ENCODE assay signal across 24 cellular contexts in the genomic region with DNA sequence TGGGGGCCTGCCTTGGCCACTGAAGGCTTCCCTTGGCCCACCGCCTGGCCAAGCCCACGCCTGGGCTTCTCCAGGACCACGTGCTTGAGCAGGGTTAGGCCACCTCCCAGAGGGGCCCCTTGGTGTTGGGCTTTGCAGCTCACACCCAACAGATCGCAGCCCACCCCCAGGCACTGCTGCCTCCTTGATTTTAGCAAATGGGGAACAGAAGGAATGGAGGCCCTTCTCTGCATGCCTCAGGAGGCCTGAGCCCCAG. TPM values are rescaled to one million over a fixed set of nuclear protein-coding genes. Genes with fewer than 3 reads are reported as not detected.
A peak's percentile ranks its signal among the peaks of the same experiment; 100 is the strongest.
DNase-seq lines count a peak whose midpoint lies in the region; ATAC-seq lines count a peak whose summit lies in the region.
"Had no signal": no experiment of that assay in that cellular context is flagged by ENCODE, and none has a peak within 500 bp of the region (broad histone marks: within the 10 kb centered on the region; RNA-seq: fewer than 3 reads in every experiment).

No MANE protein-coding gene starts in this region.

- no peak overlapping the region for H3K4me3 Mint-ChIP-seq in stimulated activated naive CD8-positive, alpha-beta T cell treated with anti-CD3 and anti-CD28 coated beads, Interleukin-15, amount 100 ng/mL, for 72 hours
- H3K4me3 Mint-ChIP-seq in activated naive CD8-positive, alpha-beta T cell treated with anti-CD3 and anti-CD28 coated beads, Interleukin-2, amount 50 U/mL, for 24 hours, result no peak overlapping the region

- no peaks in the 10 kb centered on the region for H3K79me2 ChIP-seq in mesendoderm (ENCODE audit: control insufficient read depth, insufficient read depth, low read length)

- no peak overlapping the region for H3K18ac ChIP-seq in mesendoderm (ENCODE audit: low read length)

- H2BK5ac ChIP-seq in mesendoderm (ENCODE audit: low read length), result no peak overlapping the region

- peak; percentile 7 for ATAC-seq in stimulated activated naive CD8-positive, alpha-beta T cell treated with anti-CD3 and anti-CD28 coated beads, Interleukin-15, amount 100 ng/mL, for 72 hours
- ATAC-seq in stimulated activated naive CD8-positive, alpha-beta T cell treated with anti-CD3 and anti-CD28 coated beads, Interleukin-15, Interleukin-2, amounts not matched to agents 100 U/mL and 50 U/mL, for 24 hours, result no peak
- ATAC-seq in activated naive CD8-positive, alpha-beta T cell treated with anti-CD3 and anti-CD28 coated beads, Interleukin-2, amount 50 U/mL, for 24 hours, result peak; percentile 20
- ATAC-seq in GM18861 (IDR thresholded peaks at IDR 0.05; ENCODE audit: unreplicated experiment), result no peak
- ATAC-seq: HCT116 had no signal

- H3K36me3 ChIP-seq in mesendoderm (ENCODE audit: control insufficient read depth, insufficient read depth, low read length), result no peaks in the 10 kb centered on the region

- no peaks in the 10 kb centered on the region for H3K9me3 Mint-ChIP-seq in stimulated activated naive CD8-positive, alpha-beta T cell treated with anti-CD3 and anti-CD28 coated beads, Interleukin-15, amount 100 ng/mL, for 72 hours
- no peaks in the 10 kb centered on the region for H3K9me3 Mint-ChIP-seq in activated naive CD8-positive, alpha-beta T cell treated with anti-CD3 and anti-CD28 coated beads, Interleukin-2, amount 50 U/mL, for 24 hours

- H3K27ac Mint-ChIP-seq in stimulated activated naive CD8-positive, alpha-beta T cell treated with anti-CD3 and anti-CD28 coated beads, Interleukin-15, amount 100 ng/mL, for 72 hours, result no peak overlapping the region
- H3K27ac Mint-ChIP-seq in activated naive CD8-positive, alpha-beta T cell treated with anti-CD3 and anti-CD28 coated beads, Interleukin-2, amount 50 U/mL, for 24 hours, result no peak overlapping the region

- H2BK15ac ChIP-seq in mesendoderm (replicated peaks; ENCODE audit: low read depth), result no peak overlapping the region

- H3K9ac ChIP-seq in mesendoderm (ENCODE audit: low read length), result peak overlapping the region; percentile 31

- H3K56ac ChIP-seq in mesendoderm (ENCODE audit: low read length), result peak overlapping the region; percentile 45

- no peaks in the 10 kb centered on the region for H3K27me3 ChIP-seq in mesendoderm (ENCODE audit: insufficient read depth, low read length, poor library complexity)
- H3K27me3 ChIP-seq: heart left ventricle, pancreas, vagina had no signal

- peaks cover 28% of the 10 kb centered on the region for H3K36me3 Mint-ChIP-seq in activated naive CD8-positive, alpha-beta T cell treated with anti-CD3 and anti-CD28 coated beads, Interleukin-2, amount 50 U/mL, for 24 hours (ENCODE audit: low read depth)

- H2BK120ac ChIP-seq in mesendoderm (ENCODE audit: low read depth, low read length), result no peak overlapping the region

- H3K4me1 Mint-ChIP-seq in stimulated activated naive CD8-positive, alpha-beta T cell treated with anti-CD3 and anti-CD28 coated beads, Interleukin-15, amount 100 ng/mL, for 72 hours, result peaks cover 23% of the 10 kb centered on the region
- peaks cover 2% of the 10 kb centered on the region for H3K4me1 Mint-ChIP-seq in activated naive CD8-positive, alpha-beta T cell treated with anti-CD3 and anti-CD28 coated beads, Interleukin-2, amount 50 U/mL, for 24 hours

- no peak overlapping the region for H3K4me2 ChIP-seq in mesendoderm (ENCODE audit: low read length)

- no peak overlapping the region for H3K4me3 ChIP-seq in mesendoderm (ENCODE audit: low read length)
- H3K4me3 ChIP-seq: heart left ventricle, pancreas, vagina had no signal

- no peak overlapping the region for H4K8ac ChIP-seq in mesendoderm (ENCODE audit: low read depth, low read length)

- no peak overlapping the region for H4K5ac ChIP-seq in mesendoderm (ENCODE audit: low read length)

- no peak overlapping the region for H3K23ac ChIP-seq in mesendoderm (ENCODE audit: low read length)

- H3K79me1 ChIP-seq in mesendoderm (ENCODE audit: low read length), result no peaks in the 10 kb centered on the region

- H2AK5ac ChIP-seq in mesendoderm (ENCODE audit: low read length), result no peak overlapping the region

- H3K27ac ChIP-seq in mesendoderm (ENCODE audit: low read depth, low read length), result peak overlapping the region; percentile 30
- H3K27ac ChIP-seq: C4-2B, heart left ventricle, HL-60, pancreas, vagina had no signal

- H3K4me1 ChIP-seq in mesendoderm (ENCODE audit: control insufficient read depth, low read depth, low read length), result peaks cover 2% of the 10 kb centered on the region
- H3K4me1 ChIP-seq: pancreas, vagina had no signal

- WGBS in mesendoderm (ENCODE audit: extremely low coverage, insufficient coverage, low lambda C conversion rate), result no CpG with 5 or more reads among the region's 4 CpGs

- DNase-seq in stimulated activated naive CD8-positive, alpha-beta T cell treated with anti-CD3 and anti-CD28 coated beads, Interleukin-15, amount 100 ng/mL, for 72 hours, result no peak
- no peak for DNase-seq in stimulated activated naive CD8-positive, alpha-beta T cell treated with anti-CD3 and anti-CD28 coated beads, Interleukin-15, Interleukin-2, amounts not matched to agents 100 U/mL and 50 U/mL, for 24 hours
- DNase-seq in activated naive CD8-positive, alpha-beta T cell treated with anti-CD3 and anti-CD28 coated beads, Interleukin-2, amount 50 U/mL, for 24 hours, result no peak
- DNase-seq in mesendoderm, result no peak
- no peak for DNase-seq in ecto neural progenitor cell (ENCODE audit: low spot score)
- DNase-seq in putamen (ENCODE audit: low spot score), result no peak
- DNase-seq in NCI-H1417 (lab: John Stamatoyannopoulos, UW), result no peak
- DNase-seq: ACHN; activated CD4-positive, alpha-beta T cell treated with anti-CD3 and anti-CD28 coated beads for 48 hours; activated naive CD4-positive, alpha-beta T cell; GDM1; KBM-7; NCI-H2029 treated with DMSO at 0.1 percent for 48 hours; NCI-H446; NK-92 treated with Interleukin-12 subunit alpha and Interleukin-12 subunit beta, amount 100 ng/mL, for 24 hours; stimulated activated CD4-positive, alpha-beta T cell treated with anti-CD3 and anti-CD28 coated beads, Interleukin-2, amount 100 ng/mL, for 48 hours; SW 1271 had no signal

- H3K27me3 Mint-ChIP-seq in stimulated activated naive CD8-positive, alpha-beta T cell treated with anti-CD3 and anti-CD28 coated beads, Interleukin-15, amount 100 ng/mL, for 72 hours, result no peaks in the 10 kb centered on the region
- no peaks in the 10 kb centered on the region for H3K27me3 Mint-ChIP-seq in activated naive CD8-positive, alpha-beta T cell treated with anti-CD3 and anti-CD28 coated beads, Interleukin-2, amount 50 U/mL, for 24 hours

- H3K4ac ChIP-seq in mesendoderm (ENCODE audit: low read depth, low read length), result no peak overlapping the region

RNA-seq across cellular contexts. Expression of gene RAB35, which starts 23.3 kb away (rescaled TPM):
- 40.3 TPM for polyA plus RNA-seq in mesendoderm (2013, experiment 1 of 2)
- 43.3 TPM for polyA plus RNA-seq in mesendoderm (2013, experiment 2 of 2)

Comparison
In these comparisons a context has a peak if more than half of its experiments do, and no peak if none do; other contexts are left out.
1. ATAC-seq: peak in stimulated activated naive CD8-positive, alpha-beta T cell treated with anti-CD3 and anti-CD28 coated beads, Interleukin-15, amount 100 ng/mL, for 72 hours (single experiment) and activated naive CD8-positive, alpha-beta T cell treated with anti-CD3 and anti-CD28 coated beads, Interleukin-2, amount 50 U/mL, for 24 hours (single experiment); none in stimulated activated naive CD8-positive, alpha-beta T cell treated with anti-CD3 and anti-CD28 coated beads, Interleukin-15, Interleukin-2, amounts not matched to agents 100 U/mL and 50 U/mL, for 24 hours (single experiment) and GM18861 (single experiment).